ENCODE assay signal across 8 cellular contexts in the genomic region with DNA sequence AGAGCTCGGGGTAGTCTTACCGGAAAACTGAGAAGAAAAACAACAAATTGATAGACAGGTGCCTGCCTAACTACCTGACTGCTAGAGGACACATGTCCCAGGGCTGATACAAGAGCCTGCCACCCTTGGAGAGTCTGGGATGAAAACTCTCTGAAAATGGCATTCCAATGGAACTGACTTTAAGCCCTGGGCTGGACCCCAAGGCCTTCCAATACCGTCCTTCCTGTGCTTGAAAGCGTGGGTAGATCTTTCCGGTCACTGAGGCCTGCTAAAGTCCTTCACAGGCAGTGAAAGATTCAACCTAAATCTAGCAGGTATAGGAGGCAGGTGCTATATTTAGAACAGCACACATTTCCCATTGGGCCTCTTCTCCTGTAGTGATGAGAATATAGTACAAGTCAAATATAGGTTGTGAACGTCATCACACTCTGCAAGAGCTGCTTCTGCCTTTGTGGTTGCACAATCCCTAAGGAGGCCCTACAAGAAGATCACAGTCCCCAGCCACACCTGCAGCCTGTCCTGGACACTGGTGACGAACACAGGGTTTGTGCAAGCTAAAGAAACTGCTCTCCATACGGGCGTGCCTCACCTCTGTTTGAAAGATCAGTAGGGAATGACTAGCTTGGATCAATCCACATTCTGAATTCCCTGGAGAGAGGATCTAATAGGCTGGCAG.
A peak's percentile ranks its signal among the peaks of the same experiment; 100 is the strongest.
DNase-seq lines count a peak whose midpoint lies in the region; ATAC-seq and TF ChIP-seq lines count a peak whose summit lies in the region.

No MANE protein-coding gene starts in this region.

- peak overlapping the region; percentile 81 for H3K4me3 Mint-ChIP-seq in central memory CD8-positive, alpha-beta T cell
- H3K4me3 Mint-ChIP-seq in nephron = peak overlapping the region; percentile 79 to 88 (median 83)

- H3K36me3 Mint-ChIP-seq in central memory CD8-positive, alpha-beta T cell (ENCODE audit: insufficient read depth) = peaks cover 6% of the 10 kb centered on the region
- H3K36me3 Mint-ChIP-seq in nephron (ENCODE audit: low read depth) = peaks cover 8% of the 10 kb centered on the region

- H3K27ac Mint-ChIP-seq in central memory CD8-positive, alpha-beta T cell (ENCODE audit: low read depth) = peak overlapping the region; percentile 66
- peak overlapping the region; percentile 65 to 77 (median 75) for H3K27ac Mint-ChIP-seq in nephron

- TF ChIP-seq CTCF in nephron (IDR thresholded peaks at IDR 0.05; ENCODE audit: unreplicated experiment in 3 of 3) = no peak

- DNase-seq in DMS53 treated with DMSO at 0.1 percent for 48 hours (lab: John Stamatoyannopoulos, UW; ENCODE audit: unreplicated experiment) (peak; percentile 58), NAMALWA (ENCODE audit: low spot score) (peak; percentile 38), Ammon's horn (ENCODE audit: low spot score) (no peak), GDM1 (lab: John Stamatoyannopoulos, UW) (no peak)
- DNase-seq in central memory CD8-positive, alpha-beta T cell (ENCODE audit: low spot score in 2 of 2) = no peak

- no peak for ATAC-seq in central memory CD8-positive, alpha-beta T cell (replicated peaks; ENCODE audit: extremely low read depth, poor library complexity, severe bottlenecking)
- no peak for ATAC-seq in HG03571 (IDR thresholded peaks at IDR 0.05; ENCODE audit: unreplicated experiment)
- no peak for ATAC-seq in HG03521 (IDR thresholded peaks at IDR 0.05; ENCODE audit: unreplicated experiment)

- no peaks in the 10 kb centered on the region for H3K27me3 Mint-ChIP-seq in central memory CD8-positive, alpha-beta T cell
- no peaks in the 10 kb centered on the region for H3K27me3 Mint-ChIP-seq in nephron (ENCODE audit: low read depth)

- no peaks in the 10 kb centered on the region for H3K9me3 Mint-ChIP-seq in central memory CD8-positive, alpha-beta T cell
- H3K9me3 Mint-ChIP-seq in nephron = peaks cover 10% of the 10 kb centered on the region

- peaks cover 28% of the 10 kb centered on the region for H3K4me1 Mint-ChIP-seq in central memory CD8-positive, alpha-beta T cell
- H3K4me1 Mint-ChIP-seq in nephron = peaks cover 33% of the 10 kb centered on the region

Comparison
In these comparisons a context has a peak if more than half of its experiments do, and no peak if none do; other contexts are left out.
1. DNase-seq: peak in DMS53 treated with DMSO at 0.1 percent for 48 hours (single experiment) and NAMALWA (single experiment); none in central memory CD8-positive, alpha-beta T cell (0 of 2), Ammon's horn (single experiment) and GDM1 (single experiment).